ENCODE assay signal across 1 cellular context in genomic region chr1:181659348-181659957, GRCh38.
TF ChIP-seq lines count a peak whose summit lies in the region.

No MANE protein-coding gene starts in this region.

TF ChIP-seq in GM23338, 12 proteins besides CTCF, POLR2A, EP300 and RAD21 (continued from another document):
- TF ChIP-seq CREB1 (CRISPR knock-in tag; IDR thresholded peaks at IDR 0.05; ENCODE audit: low read depth) = no peak
- TF ChIP-seq ETS1 (IDR thresholded peaks at IDR 0.05) = no peak
- no peak for TF ChIP-seq ZNF114 (CRISPR knock-in tag; IDR thresholded peaks at IDR 0.05)
- TF ChIP-seq, protein P1, sequence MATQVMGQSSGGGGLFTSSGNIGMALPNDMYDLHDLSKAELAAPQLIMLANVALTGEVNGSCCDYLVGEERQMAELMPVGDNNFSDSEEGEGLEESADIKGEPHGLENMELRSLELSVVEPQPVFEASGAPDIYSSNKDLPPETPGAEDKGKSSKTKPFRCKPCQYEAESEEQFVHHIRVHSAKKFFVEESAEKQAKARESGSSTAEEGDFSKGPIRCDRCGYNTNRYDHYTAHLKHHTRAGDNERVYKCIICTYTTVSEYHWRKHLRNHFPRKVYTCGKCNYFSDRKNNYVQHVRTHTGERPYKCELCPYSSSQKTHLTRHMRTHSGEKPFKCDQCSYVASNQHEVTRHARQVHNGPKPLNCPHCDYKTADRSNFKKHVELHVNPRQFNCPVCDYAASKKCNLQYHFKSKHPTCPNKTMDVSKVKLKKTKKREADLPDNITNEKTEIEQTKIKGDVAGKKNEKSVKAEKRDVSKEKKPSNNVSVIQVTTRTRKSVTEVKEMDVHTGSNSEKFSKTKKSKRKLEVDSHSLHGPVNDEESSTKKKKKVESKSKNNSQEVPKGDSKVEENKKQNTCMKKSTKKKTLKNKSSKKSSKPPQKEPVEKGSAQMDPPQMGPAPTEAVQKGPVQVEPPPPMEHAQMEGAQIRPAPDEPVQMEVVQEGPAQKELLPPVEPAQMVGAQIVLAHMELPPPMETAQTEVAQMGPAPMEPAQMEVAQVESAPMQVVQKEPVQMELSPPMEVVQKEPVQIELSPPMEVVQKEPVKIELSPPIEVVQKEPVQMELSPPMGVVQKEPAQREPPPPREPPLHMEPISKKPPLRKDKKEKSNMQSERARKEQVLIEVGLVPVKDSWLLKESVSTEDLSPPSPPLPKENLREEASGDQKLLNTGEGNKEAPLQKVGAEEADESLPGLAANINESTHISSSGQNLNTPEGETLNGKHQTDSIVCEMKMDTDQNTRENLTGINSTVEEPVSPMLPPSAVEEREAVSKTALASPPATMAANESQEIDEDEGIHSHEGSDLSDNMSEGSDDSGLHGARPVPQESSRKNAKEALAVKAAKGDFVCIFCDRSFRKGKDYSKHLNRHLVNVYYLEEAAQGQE (IDR thresholded peaks at IDR 0.05; ENCODE audit: unreplicated experiment) = no peak
- TF ChIP-seq EZH2 (IDR thresholded peaks at IDR 0.05; ENCODE audit: low read depth, unreplicated experiment) = no peak
- no peak for TF ChIP-seq NANOG (IDR thresholded peaks at IDR 0.05; ENCODE audit: borderline replicate concordance)
